In genomic region chr7:150898475-150899011, GRCh38 we compare ENCODE assay signal across 8 cellular contexts. TPM values are rescaled to one million over a fixed set of nuclear protein-coding genes. Genes with fewer than 3 reads are reported as not detected.
DNase-seq lines count a peak whose midpoint lies in the region; ATAC-seq and TF ChIP-seq lines count a peak whose summit lies in the region.

No MANE protein-coding gene starts in this region.

- peak; percentile 98 for TF ChIP-seq CTCF in activated CD8-positive, alpha-beta T cell treated with anti-CD3 and anti-CD28 coated beads for 36 hours (IDR thresholded peaks at IDR 0.05)

- ATAC-seq in HG03025 (IDR thresholded peaks at IDR 0.05; ENCODE audit: low FRiP score, unreplicated experiment) = peak; percentile 53
- ATAC-seq in activated CD8-positive, alpha-beta T cell treated with anti-CD3 and anti-CD28 coated beads for 36 hours = peak; percentile 89
- peak; percentile 54 for ATAC-seq in memory B cell (ENCODE audit: low read depth)

- H3K27ac Mint-ChIP-seq in activated CD8-positive, alpha-beta T cell treated with anti-CD3 and anti-CD28 coated beads for 36 hours = no peak overlapping the region
- peak overlapping the region; percentile 96 for H3K27ac Mint-ChIP-seq in memory B cell

- intact Hi-C loops in activated CD8-positive, alpha-beta T cell treated with anti-CD3 and anti-CD28 coated beads for 36 hours (cut with micrococcal nuclease) = loop anchor here (2.0 to 5.0 kb wide), 2 partner anchors 39 to 90 kb away; no protein-coding TSS in a partner anchor

- H3K4me3 Mint-ChIP-seq in activated CD8-positive, alpha-beta T cell treated with anti-CD3 and anti-CD28 coated beads for 36 hours = no peak overlapping the region
- H3K4me3 Mint-ChIP-seq in memory B cell = peak overlapping the region; percentile 67

- peak; percentile 16 for DNase-seq in NCI-H510A treated with DMSO at 0.1 percent for 48 hours (lab: John Stamatoyannopoulos, UW)
- DNase-seq in NCI-H510A (lab: John Stamatoyannopoulos, UW) = no peak
- peak; percentile 38 for DNase-seq in NCI-H460 (ENCODE audit: extremely low read depth, low read depth)
- DNase-seq in activated CD8-positive, alpha-beta T cell treated with anti-CD3 and anti-CD28 coated beads for 36 hours = peak; percentile 85
- DNase-seq in effector CD8-positive, alpha-beta T cell (lab: John Stamatoyannopoulos, UW) = peak; percentile 65
- peak; percentile 78 to 82 for DNase-seq in memory B cell (ENCODE audit: low spot score in 2 of 2)
- peak; percentile 46 to 60 for DNase-seq in stimulated activated CD8-positive, alpha-beta memory T cell treated with anti-CD3 and anti-CD28 coated beads, Interleukin-15, amount 100 ng/mL, for 48 hours (ENCODE audit: low read depth in 2 of 2)

- POLR2A ChIA-PET in activated CD8-positive, alpha-beta T cell treated with anti-CD3 and anti-CD28 coated beads for 36 hours (lab: Charles Lee) = interaction anchor here (0.8 to 1.1 kb wide), 3 partner anchors 20 to 79 kb away, joined by 3 to 4 read pairs (median 4); no protein-coding TSS in a partner anchor

- H3K4me1 Mint-ChIP-seq in activated CD8-positive, alpha-beta T cell treated with anti-CD3 and anti-CD28 coated beads for 36 hours (ENCODE audit: low read depth) = peaks cover 14% of the 10 kb centered on the region
- peaks cover 63% of the 10 kb centered on the region for H3K4me1 Mint-ChIP-seq in memory B cell

- no peaks in the 10 kb centered on the region for H3K9me3 Mint-ChIP-seq in activated CD8-positive, alpha-beta T cell treated with anti-CD3 and anti-CD28 coated beads for 36 hours
- peaks cover 6% of the 10 kb centered on the region for H3K9me3 Mint-ChIP-seq in memory B cell

- CTCF ChIA-PET in activated CD8-positive, alpha-beta T cell treated with anti-CD3 and anti-CD28 coated beads for 36 hours (lab: Charles Lee) = interaction anchor here (0.6 to 3.0 kb wide), 60 partner anchors 8 to 540 kb away, joined by 3 to 48 read pairs (median 5); partner anchors contain the start of genes AOC1 and NOS3

- no peaks in the 10 kb centered on the region for H3K36me3 Mint-ChIP-seq in activated CD8-positive, alpha-beta T cell treated with anti-CD3 and anti-CD28 coated beads for 36 hours (ENCODE audit: low read depth)
- peaks cover 12% of the 10 kb centered on the region for H3K36me3 Mint-ChIP-seq in memory B cell

- H3K27me3 Mint-ChIP-seq in activated CD8-positive, alpha-beta T cell treated with anti-CD3 and anti-CD28 coated beads for 36 hours = peaks cover 58% of the 10 kb centered on the region
- peaks cover 6% of the 10 kb centered on the region for H3K27me3 Mint-ChIP-seq in memory B cell

RNA-seq across cellular contexts. Expression of gene AOC1, which starts 46.2 kb away (rescaled TPM):
- total RNA-seq in NCI-H460 (2014; rRNA removed; shearing (Covaris generic)) = not detected in 2 replicates
- polyA plus RNA-seq in NCI-H460 (2014; cell fraction: nucleus; rRNA removed) = not detected in 2 replicates
- not detected for total RNA-seq in activated CD8-positive, alpha-beta T cell treated with anti-CD3 and anti-CD28 coated beads for 36 hours
